ENCODE assay signal across 15 cellular contexts in the genomic region with DNA sequence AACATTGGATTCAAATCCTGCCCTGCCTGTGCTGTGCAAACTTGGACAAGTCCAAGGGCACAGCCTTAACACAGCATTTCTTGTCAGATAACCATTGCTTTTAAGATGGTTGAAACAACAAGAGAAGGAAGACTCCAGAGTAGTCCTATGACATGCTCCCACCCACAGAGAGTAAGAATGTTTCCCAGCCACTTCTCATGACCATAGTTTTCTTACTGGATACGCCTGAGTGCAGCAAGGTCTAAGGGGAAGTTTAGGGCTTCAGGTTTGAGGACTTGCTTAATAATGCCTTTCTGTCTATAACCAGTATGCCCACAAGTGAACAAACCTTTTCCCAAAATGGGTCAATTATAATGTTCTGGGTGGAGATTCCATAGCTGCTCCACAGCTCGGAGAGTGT.
"Had no signal": no experiment of that assay in that cellular context is flagged by ENCODE, and none has a peak within 500 bp of the region (broad histone marks: within the 10 kb centered on the region; RNA-seq: fewer than 3 reads in every experiment).

No MANE protein-coding gene starts in this region.

- DNase-seq: activated CD4-positive, alpha-beta T cell treated with anti-CD3 and anti-CD28 coated beads, Interleukin-2, amount 50 U/mL, for 4 hours; activated CD4-positive, CD25-positive, alpha-beta regulatory T cell treated with anti-CD3 and anti-CD28 coated beads, Interleukin-2, amount 50 U/mL, for 72 hours; activated naive CD4-positive, alpha-beta T cell treated with anti-CD3 and anti-CD28 coated beads, Interleukin-2, amount 50 U/mL, for 16 hours; activated T-cell treated with anti-CD3 and anti-CD28 coated beads, Interleukin-2, amount 50 U/mL, for 1 hour; adrenal gland; caudate nucleus; cortex of kidney; effector CD8-positive, alpha-beta T cell; foreskin melanocyte; heart right ventricle; ovary; stimulated activated CD4-positive, alpha-beta T cell treated with anti-CD3 and anti-CD28 coated beads, Interleukin-4, amount 100 ng/mL, for 24 hours; tibial artery had no signal

- H3K9me3 ChIP-seq: adrenal gland, heart right ventricle, ovary, tibial artery had no signal

- H3K27ac ChIP-seq: adrenal gland, heart right ventricle, neural progenitor cell, ovary, tibial artery had no signal

- H3K27me3 ChIP-seq: heart right ventricle, neural progenitor cell, ovary, tibial artery had no signal

- H3K4me2 ChIP-seq: neural progenitor cell had no signal

- H3K4me1 ChIP-seq: adrenal gland, neural progenitor cell, tibial artery had no signal

- H3K4me3 ChIP-seq: adrenal gland, heart right ventricle, neural progenitor cell, ovary, tibial artery had no signal

- ATAC-seq: heart right ventricle had no signal

- H2AFZ ChIP-seq: neural progenitor cell had no signal

- H3K36me3 ChIP-seq: adrenal gland, heart right ventricle, neural progenitor cell, ovary, tibial artery had no signal

- H3K9ac ChIP-seq: neural progenitor cell had no signal

- FAIRE-seq: keratinocyte had no signal
